In genomic region chrX:112837531-112837930, GRCh38 we compare ENCODE assay signal across 16 cellular contexts.
"Had no signal": no experiment of that assay in that cellular context is flagged by ENCODE, and none has a peak within 500 bp of the region (broad histone marks: within the 10 kb centered on the region; RNA-seq: fewer than 3 reads in every experiment).

No MANE protein-coding gene starts in this region.

- H3K36me3 ChIP-seq: ascending aorta, left ventricle myocardium inferior, ovary, tibial artery, vagina had no signal

- H3K9me3 ChIP-seq: ascending aorta, left ventricle myocardium inferior, ovary, tibial artery, vagina had no signal

- H3K27me3 ChIP-seq: ascending aorta, ovary, tibial artery had no signal

- H3K4me1 ChIP-seq: ascending aorta, left ventricle myocardium inferior, tibial artery had no signal

- H3K4me3 ChIP-seq: ascending aorta, left ventricle myocardium inferior, ovary, tibial artery, vagina had no signal

- H3K27ac ChIP-seq: ascending aorta, left ventricle myocardium inferior, ovary, tibial artery, vagina had no signal

- DNase-seq: activated CD4-positive, alpha-beta T cell treated with anti-CD3 and anti-CD28 coated beads for 1 hour; activated CD4-positive, alpha-beta T cell treated with anti-CD3 and anti-CD28 coated beads, Interleukin-2, amount 50 U/mL, for 4 hours; activated naive CD4-positive, alpha-beta T cell treated with Interleukin-2 at 50 U/mL for 16 hours; activated T-cell treated with anti-CD3 and anti-CD28 coated beads for 4 hours; hippocampal formation; kidney; left ventricle myocardium inferior; mesenchymal stem cell; ovary; stimulated activated CD4-positive, alpha-beta T cell treated with anti-CD3 and anti-CD28 coated beads, Interleukin-4, amount 100 ng/mL, for 1 hour; stimulated activated naive CD4-positive, alpha-beta T cell; T-helper 1 cell; T1000; tibial artery had no signal
